ENCODE assay signal across 2 cellular contexts in the genomic region with DNA sequence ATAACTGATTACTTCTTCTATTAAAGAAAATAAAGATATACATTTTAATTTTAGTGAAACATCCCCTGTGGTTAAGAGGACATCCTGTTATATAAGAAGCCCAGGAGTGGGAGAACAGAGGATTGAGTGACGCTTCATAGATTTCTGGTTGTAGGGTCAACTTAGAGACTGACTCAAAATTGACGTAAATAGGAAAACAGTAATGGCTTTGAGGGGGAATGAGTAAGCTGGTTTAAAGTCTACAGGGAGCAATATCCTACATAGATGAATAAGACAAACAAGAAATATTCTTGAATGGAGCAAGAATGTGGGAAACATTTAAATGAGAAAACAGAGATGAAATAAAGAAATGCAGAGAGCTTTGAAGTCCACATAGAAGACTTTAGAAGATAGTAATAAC. TPM values are rescaled to one million over a fixed set of nuclear protein-coding genes. Genes with fewer than 3 reads are reported as not detected.
"Had no signal": no experiment of that assay in that cellular context is flagged by ENCODE, and none has a peak within 500 bp of the region (broad histone marks: within the 10 kb centered on the region; RNA-seq: fewer than 3 reads in every experiment).

No MANE protein-coding gene starts in this region.

RNA-seq across cellular contexts. Expression of gene NUDT4B, which starts 20.7 kb away (rescaled TPM):
- total RNA-seq: endothelial cell of umbilical vein, esophagus mucosa had no signal
